Comparison of ENCODE assay signal across 1 cellular context in genomic region chr4:184451726-184452125, GRCh38.
A peak's percentile ranks its signal among the peaks of the same experiment; 100 is the strongest.
TF ChIP-seq lines count a peak whose summit lies in the region.

No MANE protein-coding gene starts in this region.

TF ChIP-seq in K562, 482 proteins besides CTCF, POLR2A, EP300 and RAD21 (continued from another document and continues in another):
- TF ChIP-seq ZHX1 (conservative IDR thresholded peaks at IDR 0.05; ENCODE audit: low read length): no peak
- TF ChIP-seq HDAC1 (IDR thresholded peaks at IDR 0.05): peak; percentile 52 to 96; a peak in 3 of 4 replicates
- TF ChIP-seq CHD7 (IDR thresholded peaks at IDR 0.05; ENCODE audit: low read depth, low read length): no peak
- TF ChIP-seq TFAP4 (CRISPR knock-in tag; IDR thresholded peaks at IDR 0.05; ENCODE audit: borderline replicate concordance): peak; percentile 75
- TF ChIP-seq ZEB2 (IDR thresholded peaks at IDR 0.05): no peak
- no peak for TF ChIP-seq KAT8 (IDR thresholded peaks at IDR 0.05; ENCODE audit: low read depth)
- no peak for TF ChIP-seq ZNF124 (CRISPR knock-in tag; IDR thresholded peaks at IDR 0.05)
- TF ChIP-seq ZNF311 (CRISPR knock-in tag; IDR thresholded peaks at IDR 0.05): no peak
- no peak for TF ChIP-seq ZNF699 (CRISPR knock-in tag; IDR thresholded peaks at IDR 0.05; ENCODE audit: insufficient replicate concordance)
- TF ChIP-seq TAF1 (IDR thresholded peaks at IDR 0.05; ENCODE audit: control insufficient read depth, extremely low read depth, insufficient read depth, low read length, severe bottlenecking): no peak
- TF ChIP-seq BCL6 (CRISPR knock-in tag; IDR thresholded peaks at IDR 0.05): no peak
- no peak for TF ChIP-seq THAP7 (CRISPR knock-in tag; IDR thresholded peaks at IDR 0.05)
- TF ChIP-seq ZNF764 (CRISPR knock-in tag; IDR thresholded peaks at IDR 0.05; ENCODE audit: low read depth): no peak
- no peak for TF ChIP-seq ESRRB (CRISPR knock-in tag; IDR thresholded peaks at IDR 0.05; ENCODE audit: borderline replicate concordance)
- no peak for TF ChIP-seq ZNF408 (CRISPR knock-in tag; IDR thresholded peaks at IDR 0.05; ENCODE audit: low read depth)
- no peak for TF ChIP-seq ZNF347 (CRISPR knock-in tag; IDR thresholded peaks at IDR 0.05; ENCODE audit: low read depth)
- TF ChIP-seq CTCFL (IDR thresholded peaks at IDR 0.05; ENCODE audit: borderline replicate concordance, insufficient read depth, low read depth, low read length, poor library complexity, severe bottlenecking): no peak
- TF ChIP-seq CC2D1A (IDR thresholded peaks at IDR 0.05): no peak; the same call in 1 of the 2 replicates
- no peak for TF ChIP-seq THRAP3 (IDR thresholded peaks at IDR 0.05; ENCODE audit: borderline replicate concordance)
- no peak for TF ChIP-seq DIDO1 (tag; IDR thresholded peaks at IDR 0.05; ENCODE audit: low read depth)
- TF ChIP-seq PRMT5 (CRISPR knock-in tag; IDR thresholded peaks at IDR 0.05): no peak
- TF ChIP-seq ZNF175 (CRISPR knock-in tag; IDR thresholded peaks at IDR 0.05; ENCODE audit: low read depth): 0 out of 2 replicates have a peak, but pooled peaks have one; percentile 56
- TF ChIP-seq E2F8 (IDR thresholded peaks at IDR 0.05; ENCODE audit: low read depth, partially characterized antibody): no peak
- TF ChIP-seq ZNF184 (CRISPR knock-in tag; IDR thresholded peaks at IDR 0.05): no peak
- TF ChIP-seq ZKSCAN8 (CRISPR knock-in tag; IDR thresholded peaks at IDR 0.05): no peak
- no peak for TF ChIP-seq ZNF592 (IDR thresholded peaks at IDR 0.05)
- TF ChIP-seq U2AF2 (optimal IDR thresholded peaks at IDR 0.05; ENCODE audit: low read depth, low read length): no peak
- no peak for TF ChIP-seq ZNF23 (CRISPR knock-in tag; IDR thresholded peaks at IDR 0.05)
- no peak for TF ChIP-seq BACH1 (tag; IDR thresholded peaks at IDR 0.05)
- TF ChIP-seq HNRNPL (IDR thresholded peaks at IDR 0.05; ENCODE audit: low read depth, low read length): no peak
